ENCODE assay signal across 8 cellular contexts in genomic region chr9:88835038-88835466, GRCh38.
DNase-seq lines count a peak whose midpoint lies in the region; ATAC-seq and TF ChIP-seq lines count a peak whose summit lies in the region.

No MANE protein-coding gene starts in this region.

- H3K27me3 ChIP-seq in mammary epithelial cell (ENCODE audit: insufficient read depth, low read length) (no peaks in the 10 kb centered on the region), Caco-2 (replicated peaks; ENCODE audit: control insufficient read depth, insufficient read depth, low read length) (no peaks in the 10 kb centered on the region)

- intact Hi-C loops in mammary epithelial cell (cut with micrococcal nuclease) (no loop called here), MCF 10A (cut with micrococcal nuclease) (no loop called here), Caco-2 (cut with micrococcal nuclease; ENCODE audit: unreplicated experiment) (no loop called here)

- peak; percentile 67 for DNase-seq in mammary epithelial cell
- DNase-seq in MCF 10A (ENCODE audit: unreplicated experiment), result no peak
- DNase-seq in activated naive CD8-positive, alpha-beta T cell treated with anti-CD3 and anti-CD28 coated beads, Interleukin-2, amount 10 ng/mL, durations not matched to agents 7 days and 5 days, result no peak
- DNase-seq in superior temporal gyrus (ENCODE audit: extremely low spot score), result peak; percentile 11
- DNase-seq in epidermal melanocyte (ENCODE audit: insufficient read length, low spot score), result no peak
- no peak for DNase-seq in iPS-NIHi11 (ENCODE audit: low spot score)
- DNase-seq in Caco-2, result no peak

- no TSS peak for BruUV-seq in mammary epithelial cell (replicated peaks; lab: Mats Ljungman, UMichigan)
- no TSS peak for BruUV-seq in MCF 10A (replicated peaks; lab: Mats Ljungman, UMichigan)
- no TSS peak for BruUV-seq in Caco-2 (replicated peaks; lab: Mats Ljungman, UMichigan)

- dilution Hi-C loops in mammary epithelial cell (cut with HindIII; ENCODE audit: low sequenced_read_pairs), result no loop called here

- H2AFZ ChIP-seq in mammary epithelial cell (ENCODE audit: low read depth, low read length), result no peak overlapping the region

- H3K4me1 Mint-ChIP-seq in MCF 10A (ENCODE audit: insufficient read depth, unreplicated experiment) (peaks cover 15% of the 10 kb centered on the region), Caco-2 (ENCODE audit: low read depth, unreplicated experiment) (no peaks in the 10 kb centered on the region)
- peaks cover 11% of the 10 kb centered on the region for H3K4me1 Mint-ChIP-seq in activated naive CD8-positive, alpha-beta T cell treated with anti-CD3 and anti-CD28 coated beads, Interleukin-2, amount 10 ng/mL, durations not matched to agents 7 days and 5 days

- H4K20me1 ChIP-seq in mammary epithelial cell (ENCODE audit: insufficient read depth, low read length), result no peaks in the 10 kb centered on the region

- H3K79me2 ChIP-seq in mammary epithelial cell (ENCODE audit: insufficient read depth, low read length), result no peaks in the 10 kb centered on the region

- TF ChIP-seq CTCF in mammary epithelial cell (conservative IDR thresholded peaks at IDR 0.05 in 1 of 2, IDR thresholded peaks at IDR 0.05 in 1 of 2; ENCODE audit: extremely low read depth in 1 of 2, insufficient read depth in 1 of 2, low read depth in 1 of 2, low read length in 2 of 2), result no peak
- TF ChIP-seq CTCF in MCF 10A (IDR thresholded peaks at IDR 0.05; ENCODE audit: unreplicated experiment), result no peak
- TF ChIP-seq CTCF in Caco-2 (IDR thresholded peaks at IDR 0.05; ENCODE audit: insufficient read depth in 1 of 2, low read depth in 1 of 2, low read length in 1 of 2, severe bottlenecking in 1 of 2, unreplicated experiment in 1 of 2), result no peak

- H3K27ac Mint-ChIP-seq in MCF 10A (ENCODE audit: low read depth, unreplicated experiment) (no peak overlapping the region), Caco-2 (ENCODE audit: unreplicated experiment) (no peak overlapping the region)
- no peak overlapping the region for H3K27ac Mint-ChIP-seq in activated naive CD8-positive, alpha-beta T cell treated with anti-CD3 and anti-CD28 coated beads, Interleukin-2, amount 10 ng/mL, durations not matched to agents 7 days and 5 days

- no peak overlapping the region for H3K4me2 ChIP-seq in mammary epithelial cell (ENCODE audit: insufficient read depth, low read depth, low read length)

- H3K36me3 ChIP-seq in mammary epithelial cell (ENCODE audit: insufficient read depth, low read length), result no peaks in the 10 kb centered on the region
- H3K36me3 ChIP-seq in Caco-2 (ENCODE audit: control insufficient read depth, insufficient read depth, low read length), result no peaks in the 10 kb centered on the region

- H3K4me1 ChIP-seq in mammary epithelial cell (ENCODE audit: insufficient read depth, low read length) (peaks cover 16% of the 10 kb centered on the region), Caco-2 (no peaks in the 10 kb centered on the region)

- POLR2A ChIA-PET in MCF 10A (lab: Yijun Ruan, JAX) (no interaction called here), Caco-2 (lab: Charles Lee) (no interaction called here)
- POLR2A ChIA-PET in activated naive CD8-positive, alpha-beta T cell treated with anti-CD3 and anti-CD28 coated beads, Interleukin-2, amount 10 ng/mL, durations not matched to agents 7 days and 5 days (lab: Charles Lee), result interaction anchor here (0.7 to 1.3 kb wide), 2 partner anchors 87 to 1085 kb away, joined by 3 to 7 read pairs; no protein-coding TSS in a partner anchor

- no peak overlapping the region for H3K9ac ChIP-seq in mammary epithelial cell (ENCODE audit: insufficient read depth, low read length)

- WGBS in mammary epithelial cell (ENCODE audit: low coverage, missing lambda C conversion rate), result 0% methylated on average over 1 of the region's 1 CpG

- H3K9me3 Mint-ChIP-seq in MCF 10A (ENCODE audit: unreplicated experiment) (no peaks in the 10 kb centered on the region), Caco-2 (ENCODE audit: unreplicated experiment) (no peaks in the 10 kb centered on the region)
- H3K9me3 Mint-ChIP-seq in activated naive CD8-positive, alpha-beta T cell treated with anti-CD3 and anti-CD28 coated beads, Interleukin-2, amount 10 ng/mL, durations not matched to agents 7 days and 5 days, result no peaks in the 10 kb centered on the region

- H3K27ac ChIP-seq in mammary epithelial cell (ENCODE audit: insufficient read depth, low read depth, low read length), result no peak overlapping the region

- H3K9me3 ChIP-seq in mammary epithelial cell (replicated peaks; ENCODE audit: insufficient read depth, low read length), result no peaks in the 10 kb centered on the region
- no peaks in the 10 kb centered on the region for H3K9me3 ChIP-seq in Caco-2

- ATAC-seq in HG03520 (IDR thresholded peaks at IDR 0.05; ENCODE audit: unreplicated experiment), result peak; percentile 90
- peak; percentile 94 for ATAC-seq in activated naive CD8-positive, alpha-beta T cell treated with anti-CD3 and anti-CD28 coated beads, Interleukin-2, amount 10 ng/mL, durations not matched to agents 7 days and 5 days (ENCODE audit: low read depth)

- CTCF ChIA-PET in mammary epithelial cell (lab: Charles Lee; ENCODE audit: low non-redundant PET) (no interaction called here), MCF 10A (lab: Yijun Ruan, JAX) (no interaction called here), Caco-2 (lab: Charles Lee) (no interaction called here)

- in situ Hi-C loops in mammary epithelial cell (cut with MboI; ENCODE audit: low sequenced_read_pairs in 2 of 2), result no loop called here

- no peak overlapping the region for H3K4me3 ChIP-seq in mammary epithelial cell (replicated peaks in 1 of 3; ENCODE audit: insufficient read depth in 1 of 3, low read depth in 2 of 3, low read length in 3 of 3)
- no peak overlapping the region for H3K4me3 ChIP-seq in Caco-2 (ENCODE audit: low read depth, low read length)

- no peaks in the 10 kb centered on the region for H3K27me3 Mint-ChIP-seq in MCF 10A (ENCODE audit: insufficient read depth, unreplicated experiment)
- peaks cover 83% of the 10 kb centered on the region for H3K27me3 Mint-ChIP-seq in activated naive CD8-positive, alpha-beta T cell treated with anti-CD3 and anti-CD28 coated beads, Interleukin-2, amount 10 ng/mL, durations not matched to agents 7 days and 5 days
- H3K27me3 Mint-ChIP-seq in Caco-2 (ENCODE audit: insufficient read depth, unreplicated experiment), result peaks cover 2% of the 10 kb centered on the region

- H3K36me3 Mint-ChIP-seq in MCF 10A (ENCODE audit: insufficient read depth, unreplicated experiment) (no peaks in the 10 kb centered on the region), Caco-2 (ENCODE audit: insufficient read depth, unreplicated experiment) (no peaks in the 10 kb centered on the region)
- no peaks in the 10 kb centered on the region for H3K36me3 Mint-ChIP-seq in activated naive CD8-positive, alpha-beta T cell treated with anti-CD3 and anti-CD28 coated beads, Interleukin-2, amount 10 ng/mL, durations not matched to agents 7 days and 5 days

- H3K4me3 Mint-ChIP-seq in MCF 10A (ENCODE audit: unreplicated experiment) (no peak overlapping the region), Caco-2 (ENCODE audit: unreplicated experiment) (no peak overlapping the region)
- H3K4me3 Mint-ChIP-seq in activated naive CD8-positive, alpha-beta T cell treated with anti-CD3 and anti-CD28 coated beads, Interleukin-2, amount 10 ng/mL, durations not matched to agents 7 days and 5 days, result peak overlapping the region; percentile 42

Comparison
In these comparisons a context has a peak if more than half of its experiments do, and no peak if none do; other contexts are left out.
1. DNase-seq: peak in mammary epithelial cell (single experiment) and superior temporal gyrus (single experiment); none in MCF 10A (single experiment), activated naive CD8-positive, alpha-beta T cell treated with anti-CD3 and anti-CD28 coated beads, Interleukin-2, amount 10 ng/mL, durations not matched to agents 7 days and 5 days (single experiment), epidermal melanocyte (single experiment), iPS-NIHi11 (single experiment) and Caco-2 (0 of 2).